8 cellular contexts compared by ENCODE assay signal in genomic region chr11:66981976-66982578, GRCh38. TPM values are rescaled to one million over a fixed set of nuclear protein-coding genes. Genes with fewer than 3 reads are reported as not detected.
DNase-seq lines count a peak whose midpoint lies in the region; ATAC-seq and TF ChIP-seq lines count a peak whose summit lies in the region.

No MANE protein-coding gene starts in this region.

- peak overlapping the region in 4 of 11 experiments; percentile 6 to 31 (median 14); a peak in 3 of 22 replicates for H3K9ac ChIP-seq in BLaER1 treated with 17β-estradiol and CSF1 and Interleukin-3, amounts not matched to agents 10 nM and 100 nM

- peak overlapping the region in 8 of 11 experiments; percentile 11 to 42 (median 38); a peak in 9 of 22 replicates for H3K27ac ChIP-seq in BLaER1 treated with 17β-estradiol and CSF1 and Interleukin-3, amounts not matched to agents 10 nM and 100 nM
- peak overlapping the region; percentile 37 to 55 for H3K27ac ChIP-seq in breast epithelium

- H3K27me3 ChIP-seq in BLaER1 treated with 17β-estradiol and CSF1 and Interleukin-3, amounts not matched to agents 10 nM and 100 nM = peaks cover 0 to 9% (median 0%) of the 10 kb centered on the region in 11 experiments; a peak in 1 of 22 replicates
- H3K27me3 ChIP-seq in breast epithelium = no peaks in the 10 kb centered on the region

- ATAC-seq in GM18867 (IDR thresholded peaks at IDR 0.05; ENCODE audit: unreplicated experiment) = no peak
- no peak for ATAC-seq in GM19455 (IDR thresholded peaks at IDR 0.05; ENCODE audit: unreplicated experiment)

- 17 to 18% methylated on average over 9 of the region's 9 CpGs for whole genome bisulfite sequencing in lower leg skin, 2 donors

- H3K4me1 ChIP-seq in BLaER1 treated with 17β-estradiol and CSF1 and Interleukin-3, amounts not matched to agents 10 nM and 100 nM = peaks cover 45 to 68% (median 62%) of the 10 kb centered on the region in 10 experiments
- peaks cover 0 to 7% of the 10 kb centered on the region in 2 donors for H3K4me1 ChIP-seq in breast epithelium

- peaks cover 0 to 10% (median 0%) of the 10 kb centered on the region in 11 experiments; a peak in 2 of 22 replicates for H4K20me1 ChIP-seq in BLaER1 treated with 17β-estradiol and CSF1 and Interleukin-3, amounts not matched to agents 10 nM and 100 nM

- peak overlapping the region; percentile 64 to 84 (median 72) for H3K4me2 ChIP-seq in BLaER1 treated with 17β-estradiol and CSF1 and Interleukin-3, amounts not matched to agents 10 nM and 100 nM

- H3K4me3 ChIP-seq in BLaER1 treated with 17β-estradiol and CSF1 and Interleukin-3, amounts not matched to agents 10 nM and 100 nM = 0 out of 20 replicates have a peak overlapping the region, but pooled peaks of 2 of the 10 experiments have one; percentile 9
- H3K4me3 ChIP-seq in breast epithelium (no peak overlapping the region), lower leg skin (ENCODE audit: low read depth, poor library complexity, severe bottlenecking) (no peak overlapping the region)

- TF ChIP-seq CTCF in breast epithelium (IDR thresholded peaks at IDR 0.05) (peak in 1 of 3 donors; percentile 9), lower leg skin (IDR thresholded peaks at IDR 0.05) (no peak)

- peaks cover 20 to 34% (median 29%) of the 10 kb centered on the region in 11 experiments for H3K9me3 ChIP-seq in BLaER1 treated with 17β-estradiol and CSF1 and Interleukin-3, amounts not matched to agents 10 nM and 100 nM (replicated peaks in 1 of 11)
- H3K9me3 ChIP-seq in breast epithelium = peaks cover 0 to 4% of the 10 kb centered on the region in 2 donors

- DNase-seq in HS-5 (ENCODE audit: low read depth) = peak; percentile 88
- peak; percentile 85 for DNase-seq in NCI-H82 (lab: John Stamatoyannopoulos, UW)
- peak; percentile 83 to 92 for DNase-seq in breast epithelium (ENCODE audit: low spot score in 2 of 2)
- DNase-seq in lower leg skin (ENCODE audit: low spot score in 2 of 2) = peak; percentile 85 to 96
- no peak for DNase-seq in iPS-NIHi7 (ENCODE audit: extremely low spot score)

- intact Hi-C loops in breast epithelium (cut with DNase I; ENCODE audit: low total_unique reads) (no loop called here), lower leg skin (cut with DNase I; ENCODE audit: low total_unique reads) (no loop called here)

- peaks cover 0 to 8% (median 0%) of the 10 kb centered on the region in 11 experiments; a peak in 3 of 22 replicates for H3K36me3 ChIP-seq in BLaER1 treated with 17β-estradiol and CSF1 and Interleukin-3, amounts not matched to agents 10 nM and 100 nM
- no peaks in the 10 kb centered on the region for H3K36me3 ChIP-seq in breast epithelium

- TF ChIP-seq POLR2A in breast epithelium (IDR thresholded peaks at IDR 0.05) = no peak
- TF ChIP-seq POLR2A in lower leg skin (IDR thresholded peaks at IDR 0.05) = no peak

RNA-seq across cellular contexts. Expression of gene C11orf86, which starts 7.0 kb away (rescaled TPM):
- total RNA-seq in breast epithelium (not detected), lower leg skin (not detected)

RNA-seq across cellular contexts. Expression of gene PC, which starts 23.9 kb away (rescaled TPM):
- total RNA-seq in breast epithelium = 100 to 1,000 TPM in 1 of 3 donors, 10 to 100 TPM in 2; 35.4 to 137 (median 50.2) TPM
- 10 to 100 TPM in 3 of 4 donors, 1 to 10 TPM in 1; 7.3 to 22.5 (median 17.4) TPM for total RNA-seq in lower leg skin

RNA-seq across cellular contexts. Expression of gene SYT12, which starts 40.9 kb away (rescaled TPM):
- total RNA-seq in breast epithelium (10 to 100 TPM in 2 of 3 donors, under 1 TPM in 1; 0.16 to 30.3 (median 10.2) TPM), lower leg skin (1 to 10 TPM in 1 of 4 donors, under 1 TPM in 3; 0.08 to 1.7 (median 0.41) TPM)
